ENCODE assay signal across 23 cellular contexts in genomic region chr6:3235969-3236368, GRCh38. TPM values are rescaled to one million over a fixed set of nuclear protein-coding genes. Genes with fewer than 3 reads are reported as not detected.
"Had no signal": no experiment of that assay in that cellular context is flagged by ENCODE, and none has a peak within 500 bp of the region (broad histone marks: within the 10 kb centered on the region; RNA-seq: fewer than 3 reads in every experiment).

No MANE protein-coding gene starts in this region.

- H3K4me3 ChIP-seq: adrenal gland, coronary artery, gastroesophageal sphincter, heart left ventricle, thoracic aorta had no signal

- DNase-seq: activated CD4-positive, CD25-positive, alpha-beta regulatory T cell treated with anti-CD3 and anti-CD28 coated beads, Interleukin-2, amount 50 U/mL, for 72 hours; activated naive CD4-positive, alpha-beta T cell; activated T-cell treated with anti-CD3 and anti-CD28 coated beads, Interleukin-2, amount 50 U/mL, for 1 hour; cerebellar nuclear complex; heart left ventricle; left ventricle myocardium superior; nucleus accumbens; posterior cingulate gyrus; stimulated activated CD4-positive, alpha-beta T cell treated with anti-CD3 and anti-CD28 coated beads, Interleukin-2, amount 100 ng/mL, for 48 hours; stimulated activated CD8-positive, alpha-beta memory T cell treated with anti-CD3 and anti-CD28 coated beads, Interleukin-4, amount 100 ng/mL, for 48 hours; stimulated activated naive CD4-positive, alpha-beta T cell had no signal

- H3K27ac Mint-ChIP-seq: activated naive CD8-positive, alpha-beta T cell; activated T-helper 17 cell treated with anti-CD3 and anti-CD28 coated beads, Interleukin-2, amount 50 U/mL, for 72 hours; natural killer cell treated with Interleukin-12 subunit alpha and Interleukin-12 subunit beta and Interleukin-15 and Interleukin-18, amount 100 ng/mL, for 72 hours; type B pancreatic cell had no signal

- H3K9me3 ChIP-seq: adrenal gland, gastroesophageal sphincter, heart left ventricle, thoracic aorta had no signal

- H3K36me3 ChIP-seq: adrenal gland, gastroesophageal sphincter, heart left ventricle, thoracic aorta had no signal

- H3K27ac ChIP-seq: adrenal gland, coronary artery, epithelial cell of prostate, gastroesophageal sphincter, heart left ventricle, thoracic aorta had no signal

- H3K9me3 Mint-ChIP-seq: activated T-helper 17 cell treated with anti-CD3 and anti-CD28 coated beads, Interleukin-2, amount 50 U/mL, for 72 hours; natural killer cell treated with Interleukin-12 subunit alpha and Interleukin-12 subunit beta and Interleukin-15 and Interleukin-18, amount 100 ng/mL, for 72 hours; type B pancreatic cell had no signal

- H3K4me3 Mint-ChIP-seq: activated naive CD8-positive, alpha-beta T cell; activated T-helper 17 cell treated with anti-CD3 and anti-CD28 coated beads, Interleukin-2, amount 50 U/mL, for 72 hours; natural killer cell treated with Interleukin-12 subunit alpha and Interleukin-12 subunit beta and Interleukin-15 and Interleukin-18, amount 100 ng/mL, for 72 hours; type B pancreatic cell had no signal

- FAIRE-seq: astrocyte, bronchial epithelial cell, islet of Langerhans had no signal

- H3K36me3 Mint-ChIP-seq: natural killer cell treated with Interleukin-12 subunit alpha and Interleukin-12 subunit beta and Interleukin-15 and Interleukin-18, amount 100 ng/mL, for 72 hours; type B pancreatic cell had no signal

- ATAC-seq: activated T-helper 17 cell treated with anti-CD3 and anti-CD28 coated beads, Interleukin-2, amount 50 U/mL, for 72 hours; gastroesophageal sphincter; heart left ventricle; left ventricle myocardium superior; natural killer cell treated with Interleukin-12 subunit alpha and Interleukin-12 subunit beta and Interleukin-15 and Interleukin-18, amount 100 ng/mL, for 72 hours had no signal

RNA-seq across cellular contexts. Expression of gene TUBB2B, which starts 8.5 kb away (rescaled TPM):
- total RNA-seq: natural killer cell treated with Interleukin-12 subunit alpha and Interleukin-12 subunit beta and Interleukin-15 and Interleukin-18, amount 100 ng/mL, for 72 hours had no signal
